In the genomic region with DNA sequence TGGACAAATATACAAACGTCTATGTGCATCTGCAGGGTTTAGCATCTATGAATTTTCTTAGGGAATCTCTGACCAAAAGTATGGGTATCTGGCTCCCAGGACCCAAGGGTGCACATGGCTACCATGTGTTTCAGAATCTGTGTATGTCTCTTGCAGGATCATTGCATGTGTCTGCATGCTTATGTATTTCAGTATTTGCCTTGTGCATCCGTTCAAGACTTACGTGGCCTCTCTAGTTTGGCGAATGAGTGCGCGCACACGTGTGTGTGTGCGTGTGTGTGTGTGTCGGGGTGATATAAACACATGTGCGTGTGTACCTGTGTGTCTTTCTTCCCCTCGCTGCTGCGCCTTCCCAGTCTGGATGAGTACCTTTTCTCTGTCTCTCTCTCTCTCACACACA, we compare ENCODE assay signal across 28 cellular contexts.
"Had no signal": no experiment of that assay in that cellular context is flagged by ENCODE, and none has a peak within 500 bp of the region (broad histone marks: within the 10 kb centered on the region; RNA-seq: fewer than 3 reads in every experiment).

No MANE protein-coding gene starts in this region.

- H3K36me3 Mint-ChIP-seq: activated CD4-positive, alpha-beta memory T cell treated with anti-CD3 and anti-CD28 coated beads for 36 hours; activated naive CD4-positive, alpha-beta T cell treated with anti-CD3 and anti-CD28 coated beads, Interleukin-2, amount 50 U/mL, for 72 hours had no signal

- DNase-seq: activated B cell treated with CpG ODN at 0.5 μM for 24 hours; activated CD4-positive, alpha-beta memory T cell treated with anti-CD3 and anti-CD28 coated beads for 36 hours; activated CD4-positive, alpha-beta T cell treated with anti-CD3 and anti-CD28 coated beads for 4 hours; activated CD4-positive, alpha-beta T cell treated with anti-CD3 and anti-CD28 coated beads, Interleukin-2, amount 50 U/mL, for 1 hour; activated CD4-positive, CD25-positive, alpha-beta regulatory T cell treated with anti-CD3 and anti-CD28 coated beads, Interleukin-2, amount 50 U/mL, for 72 hours; activated CD8-positive, alpha-beta memory T cell treated with anti-CD3 and anti-CD28 coated beads, Interleukin-2, amount 50 U/mL, for 4 hours; activated gamma-delta T cell treated with Interleukin-2 at 50 U/mL for 16 hours; activated naive CD4-positive, alpha-beta T cell treated with anti-CD3 and anti-CD28 coated beads for 36 hours; activated T-cell treated with anti-CD3 and anti-CD28 coated beads for 4 hours; activated T-cell treated with anti-CD3 and anti-CD28 coated beads, Interleukin-2, amount 50 U/mL, for 4 hours; adrenal gland; body of pancreas; central memory CD4-positive, alpha-beta T cell; NCI-H1092 treated with DMSO at 0.1 percent for 48 hours; NCI-H1417; NCI-H187 treated with DMSO at 0.1 percent for 48 hours; NCI-H2081; NCI-H2171 treated with DMSO at 0.1 percent for 48 hours; NCI-H345; NCI-H524 treated with DMSO at 0.1 percent for 48 hours; SHP77; SJCRH30 had no signal

- H3K4me3 Mint-ChIP-seq: activated B cell treated with CpG ODN at 0.5 μM for 24 hours; activated CD4-positive, alpha-beta memory T cell treated with anti-CD3 and anti-CD28 coated beads for 36 hours; activated naive CD4-positive, alpha-beta T cell treated with anti-CD3 and anti-CD28 coated beads for 36 hours; activated T-cell treated with anti-CD3 and anti-CD28 coated beads, Interleukin-2, amount 50 U/mL, for 4 hours; activated T-helper 1 cell treated with anti-CD3 and anti-CD28 coated beads, Interleukin-12 subunit alpha, Interleukin-12 subunit beta, Interleukin-2, Interleukin-4 antibody, amounts not matched to agents 30 ng/mL and 10 ng/mL and 1 ng/mL, durations not matched to agents 14 hours and 24 hours and 36 hours had no signal

- H3K4me3 ChIP-seq: adrenal gland, body of pancreas, SJCRH30, SK-N-MC had no signal

- H3K27ac Mint-ChIP-seq: activated B cell treated with CpG ODN at 0.5 μM for 24 hours; activated CD4-positive, alpha-beta memory T cell treated with anti-CD3 and anti-CD28 coated beads for 36 hours; activated naive CD4-positive, alpha-beta T cell treated with anti-CD3 and anti-CD28 coated beads for 36 hours; activated naive CD4-positive, alpha-beta T cell treated with anti-CD3 and anti-CD28 coated beads, Interleukin-2, amount 50 U/mL, for 72 hours; activated T-helper 1 cell treated with anti-CD3 and anti-CD28 coated beads, Interleukin-12 subunit alpha, Interleukin-12 subunit beta, Interleukin-2, Interleukin-4 antibody, amounts not matched to agents 30 ng/mL and 10 ng/mL and 1 ng/mL, durations not matched to agents 14 hours and 24 hours and 36 hours had no signal

- FAIRE-seq: astrocyte, bronchial epithelial cell had no signal

- ATAC-seq: activated naive CD4-positive, alpha-beta T cell treated with anti-CD3 and anti-CD28 coated beads, Interleukin-2, amount 50 U/mL, for 72 hours; activated T-cell treated with anti-CD3 and anti-CD28 coated beads, Interleukin-2, amount 50 U/mL, for 4 hours; body of pancreas; Panc1 had no signal

- H3K9me3 Mint-ChIP-seq: activated B cell treated with CpG ODN at 0.5 μM for 24 hours; activated CD4-positive, alpha-beta memory T cell treated with anti-CD3 and anti-CD28 coated beads for 36 hours; activated naive CD4-positive, alpha-beta T cell treated with anti-CD3 and anti-CD28 coated beads for 36 hours; activated naive CD4-positive, alpha-beta T cell treated with anti-CD3 and anti-CD28 coated beads, Interleukin-2, amount 50 U/mL, for 72 hours; activated T-cell treated with anti-CD3 and anti-CD28 coated beads, Interleukin-2, amount 50 U/mL, for 4 hours; activated T-helper 1 cell treated with anti-CD3 and anti-CD28 coated beads, Interleukin-12 subunit alpha, Interleukin-12 subunit beta, Interleukin-2, Interleukin-4 antibody, amounts not matched to agents 30 ng/mL and 10 ng/mL and 1 ng/mL, durations not matched to agents 14 hours and 24 hours and 36 hours had no signal

- H3K4me1 Mint-ChIP-seq: activated B cell treated with CpG ODN at 0.5 μM for 24 hours had no signal

- H3K27me3 Mint-ChIP-seq: activated B cell treated with CpG ODN at 0.5 μM for 24 hours; activated CD4-positive, alpha-beta memory T cell treated with anti-CD3 and anti-CD28 coated beads for 36 hours had no signal
